In genomic region chr17:30380106-30380420, GRCh38 we compare ENCODE assay signal across 8 cellular contexts. TPM values are rescaled to one million over a fixed set of nuclear protein-coding genes. Genes with fewer than 3 reads are reported as not detected.
DNase-seq lines count a peak whose midpoint lies in the region; ATAC-seq, FAIRE-seq and TF ChIP-seq lines count a peak whose summit lies in the region.

No MANE protein-coding gene starts in this region.

- H2AFZ ChIP-seq in fibroblast of lung (ENCODE audit: low read length) = no peak overlapping the region

- no peak for FAIRE-seq in H54 (lab: Jason Lieb, UNC)

- no peaks in the 10 kb centered on the region for H3K27me3 Mint-ChIP-seq in activated T-cell treated with anti-CD3 and anti-CD28 coated beads, Interleukin-2, amount 50 U/mL, for 4 hours (ENCODE audit: low read depth)

- peak overlapping the region; percentile 28 for H3K9ac ChIP-seq in fibroblast of lung (ENCODE audit: insufficient read depth, low read length)

- no peak for ATAC-seq in activated T-cell treated with anti-CD3 and anti-CD28 coated beads, Interleukin-2, amount 50 U/mL, for 4 hours
- no peak for ATAC-seq in HG03196 (IDR thresholded peaks at IDR 0.05; ENCODE audit: unreplicated experiment)
- ATAC-seq in GM21360 (IDR thresholded peaks at IDR 0.05; ENCODE audit: unreplicated experiment) = no peak

- peak overlapping the region; percentile 93 for H3K4me2 ChIP-seq in fibroblast of lung (ENCODE audit: extremely low read depth, insufficient read depth, low read length)

- H3K79me2 ChIP-seq in fibroblast of lung (ENCODE audit: control insufficient read depth, insufficient read depth, low read length) = peaks cover 27% of the 10 kb centered on the region

- H3K4me1 ChIP-seq in fibroblast of lung (ENCODE audit: control insufficient read depth, extremely low read depth, insufficient read depth, low read length) = peaks cover 14% of the 10 kb centered on the region

- H3K4me3 Mint-ChIP-seq in activated T-cell treated with anti-CD3 and anti-CD28 coated beads, Interleukin-2, amount 50 U/mL, for 4 hours = peak overlapping the region; percentile 85

- H3K9me3 ChIP-seq in fibroblast of lung (ENCODE audit: control insufficient read depth, insufficient read depth, low read depth, low read length) = no peaks in the 10 kb centered on the region

- no peaks in the 10 kb centered on the region for H3K27me3 ChIP-seq in fibroblast of lung (ENCODE audit: control insufficient read depth, insufficient read depth, low read length)

- peaks cover 59% of the 10 kb centered on the region for H3K4me1 Mint-ChIP-seq in activated T-cell treated with anti-CD3 and anti-CD28 coated beads, Interleukin-2, amount 50 U/mL, for 4 hours (ENCODE audit: low read depth)

- H3K36me3 ChIP-seq in fibroblast of lung (ENCODE audit: control insufficient read depth, insufficient read depth, low read length) = no peaks in the 10 kb centered on the region

- TF ChIP-seq CTCF in fibroblast of lung (conservative IDR thresholded peaks at IDR 0.05 in 1 of 2, IDR thresholded peaks at IDR 0.05 in 1 of 2; ENCODE audit: low read depth in 1 of 2, low read length in 2 of 2) = no peak
- no peak for TF ChIP-seq CTCF in retinal pigment epithelial cell (conservative IDR thresholded peaks at IDR 0.05; ENCODE audit: low read depth, low read length)

- peak overlapping the region; percentile 65 to 84 (median 76) for H3K4me3 ChIP-seq in fibroblast of lung (replicated peaks in 1 of 4; ENCODE audit: control extremely low read depth in 1 of 4, insufficient read depth in 1 of 4, low read depth in 3 of 4, low read length in 4 of 4)
- peak overlapping the region; percentile 70 for H3K4me3 ChIP-seq in retinal pigment epithelial cell (ENCODE audit: low read length)

- no peak for TF ChIP-seq POLR2A in H54 (IDR thresholded peaks at IDR 0.05; ENCODE audit: low read depth, low read length)

- H3K9me3 Mint-ChIP-seq in activated T-cell treated with anti-CD3 and anti-CD28 coated beads, Interleukin-2, amount 50 U/mL, for 4 hours = no peaks in the 10 kb centered on the region

- DNase-seq in activated T-cell treated with anti-CD3 and anti-CD28 coated beads, Interleukin-2, amount 50 U/mL, for 4 hours = no peak
- no peak for DNase-seq in activated T-cell treated with anti-CD3 and anti-CD28 coated beads, Interleukin-2, amount 50 U/mL, for 1 hour
- DNase-seq in RPMI8226 (peak; percentile 9), fibroblast of lung (ENCODE audit: low read depth in 2 of 2) (peak in 1 of 2 donors; percentile 35), retinal pigment epithelial cell (ENCODE audit: low read depth) (no peak), H54 (ENCODE audit: insufficient read length, low spot score) (no peak)

- no peak overlapping the region for H3K27ac ChIP-seq in fibroblast of lung (ENCODE audit: insufficient read depth, low read length)

- no peaks in the 10 kb centered on the region for H4K20me1 ChIP-seq in fibroblast of lung (ENCODE audit: control insufficient read depth, extremely low read depth, insufficient read depth, low read length)

- H3K36me3 Mint-ChIP-seq in activated T-cell treated with anti-CD3 and anti-CD28 coated beads, Interleukin-2, amount 50 U/mL, for 4 hours (ENCODE audit: insufficient read depth) = peaks cover 8% of the 10 kb centered on the region

RNA-seq across cellular contexts. Expression of gene CPD, which starts 1.3 kb away (rescaled TPM):
- total RNA-seq in activated T-cell treated with anti-CD3 and anti-CD28 coated beads, Interleukin-2, amount 50 U/mL, for 4 hours = 10 to 100 TPM; 31.1 to 40.2 (median 38.7) TPM
- total RNA-seq in fibroblast of lung = 192 and 220 TPM in 2 replicates
- 63.8 and 88.8 TPM in 2 replicates for polyA plus RNA-seq in fibroblast of lung
- polyA plus RNA-seq in fibroblast of lung (2012) = 40.7 and 56.9 TPM in 2 replicates
- 23.6 and 68.6 TPM in 2 replicates for polyA minus RNA-seq in fibroblast of lung (ENCODE audit: low replicate concordance)

RNA-seq across cellular contexts. Expression of gene TMIGD1, which starts 46.2 kb away (rescaled TPM):
- total RNA-seq in activated T-cell treated with anti-CD3 and anti-CD28 coated beads, Interleukin-2, amount 50 U/mL, for 4 hours = not detected
- not detected in 2 replicates for total RNA-seq in fibroblast of lung
- polyA plus RNA-seq in fibroblast of lung = not detected in 2 replicates
- polyA plus RNA-seq in fibroblast of lung (2012) = not detected in 2 replicates
- polyA minus RNA-seq in fibroblast of lung (ENCODE audit: low replicate concordance) = not detected in 2 replicates
